19 cellular contexts compared by ENCODE assay signal in the genomic region with DNA sequence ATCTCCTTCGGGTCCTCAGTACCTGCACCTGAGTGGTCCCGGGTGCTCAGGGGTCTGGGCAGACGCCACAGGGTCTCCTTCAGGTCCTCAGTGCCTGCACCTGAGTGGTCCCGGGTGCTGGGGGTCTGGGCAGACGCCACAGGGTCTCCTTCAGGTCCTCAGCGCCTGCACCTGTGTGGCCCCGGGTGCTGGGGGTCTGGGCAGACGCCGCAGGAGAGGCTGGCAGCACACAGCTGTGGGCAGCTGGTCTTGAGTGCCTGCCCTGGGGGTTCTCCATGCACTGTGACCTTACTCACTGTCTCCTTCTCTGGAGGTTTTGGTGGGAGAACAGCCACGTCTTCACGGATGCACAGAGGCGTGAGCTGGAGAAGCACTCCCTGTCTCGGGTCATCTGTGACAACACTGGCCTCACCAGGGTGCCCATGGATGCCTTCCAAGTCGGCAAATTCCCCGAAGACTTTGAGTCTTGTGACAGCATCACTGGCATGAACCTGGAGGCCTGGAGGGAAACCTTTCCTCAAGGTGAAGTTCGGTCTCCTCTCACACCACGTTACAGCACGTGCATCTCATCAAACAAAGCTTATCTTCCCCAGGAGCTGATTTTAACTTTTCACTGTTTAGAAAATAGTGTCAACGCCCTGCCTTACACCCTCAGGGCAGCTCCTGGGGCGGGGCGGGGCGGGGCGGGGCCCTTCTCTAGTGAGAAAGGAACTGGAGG.
DNase-seq lines count a peak whose midpoint lies in the region; ATAC-seq and TF ChIP-seq lines count a peak whose summit lies in the region.
"Had no signal": no experiment of that assay in that cellular context is flagged by ENCODE, and none has a peak within 500 bp of the region (broad histone marks: within the 10 kb centered on the region; RNA-seq: fewer than 3 reads in every experiment).

No MANE protein-coding gene starts in this region.

- H3K9me3 Mint-ChIP-seq in stimulated activated effector memory CD8-positive, alpha-beta T cell treated with anti-CD3 and anti-CD28 coated beads, Interleukin-12 subunit alpha, Interleukin-12 subunit beta, amount 100 ng/mL, for 72 hours, result no peaks in the 10 kb centered on the region

- H3K4me3 ChIP-seq in RWPE2 (ENCODE audit: severe bottlenecking) (no peak overlapping the region), mucosa of descending colon (no peak overlapping the region)
- H3K4me3 ChIP-seq: HAP-1, K562, SJSA1 had no signal

- H3K36me3 ChIP-seq in RWPE2 (ENCODE audit: low read depth), result no peaks in the 10 kb centered on the region
- no peaks in the 10 kb centered on the region for H3K36me3 ChIP-seq in mucosa of descending colon (ENCODE audit: low read depth)
- H3K36me3 ChIP-seq: HAP-1, SJSA1 had no signal

- no peak overlapping the region for H3K4me3 Mint-ChIP-seq in stimulated activated effector memory CD8-positive, alpha-beta T cell treated with anti-CD3 and anti-CD28 coated beads, Interleukin-12 subunit alpha, Interleukin-12 subunit beta, amount 100 ng/mL, for 72 hours
- H3K4me3 Mint-ChIP-seq: B cell; CD4-positive, CD25-positive, alpha-beta regulatory T cell had no signal

- no peaks in the 10 kb centered on the region for H3K36me3 Mint-ChIP-seq in stimulated activated effector memory CD8-positive, alpha-beta T cell treated with anti-CD3 and anti-CD28 coated beads, Interleukin-12 subunit alpha, Interleukin-12 subunit beta, amount 100 ng/mL, for 72 hours
- H3K36me3 Mint-ChIP-seq: CD4-positive, CD25-positive, alpha-beta regulatory T cell had no signal

- H3K27ac ChIP-seq in RWPE2 (ENCODE audit: poor library complexity, severe bottlenecking), result no peak overlapping the region
- H3K27ac ChIP-seq: RWPE1, SJSA1 had no signal

- intact Hi-C loops in mucosa of descending colon (cut with DNase I, micrococcal nuclease), result no loop called here

- H3K4me1 ChIP-seq in RWPE2 (ENCODE audit: insufficient read depth, poor library complexity, severe bottlenecking) (no peaks in the 10 kb centered on the region), mucosa of descending colon (ENCODE audit: low read depth) (no peaks in the 10 kb centered on the region)
- H3K4me1 ChIP-seq: HAP-1, SJSA1 had no signal

- TF ChIP-seq CTCF in RWPE2 (IDR thresholded peaks at IDR 0.05; ENCODE audit: poor library complexity, severe bottlenecking), result no peak
- no peak for TF ChIP-seq CTCF in mucosa of descending colon (IDR thresholded peaks at IDR 0.05)

- no peak for TF ChIP-seq POLR2A in erythroblast (IDR thresholded peaks at IDR 0.05; ENCODE audit: low read length)

- no peaks in the 10 kb centered on the region for H3K27me3 ChIP-seq in RWPE2 (ENCODE audit: insufficient read depth, poor library complexity, severe bottlenecking)

- ATAC-seq in RWPE2 (ENCODE audit: low read depth) (no peak), mucosa of descending colon (peak; percentile 9), GM18498 (IDR thresholded peaks at IDR 0.05; ENCODE audit: unreplicated experiment) (no peak), GM21447 (IDR thresholded peaks at IDR 0.05; ENCODE audit: unreplicated experiment) (no peak)
- peak; percentile 2 for ATAC-seq in stimulated activated effector memory CD8-positive, alpha-beta T cell treated with anti-CD3 and anti-CD28 coated beads, Interleukin-12 subunit alpha, Interleukin-12 subunit beta, amount 100 ng/mL, for 72 hours
- ATAC-seq: K562 had no signal

- H3K27ac Mint-ChIP-seq in stimulated activated effector memory CD8-positive, alpha-beta T cell treated with anti-CD3 and anti-CD28 coated beads, Interleukin-12 subunit alpha, Interleukin-12 subunit beta, amount 100 ng/mL, for 72 hours, result no peak overlapping the region
- H3K27ac Mint-ChIP-seq: B cell; CD4-positive, CD25-positive, alpha-beta regulatory T cell had no signal

- H3K4me1 Mint-ChIP-seq in stimulated activated effector memory CD8-positive, alpha-beta T cell treated with anti-CD3 and anti-CD28 coated beads, Interleukin-12 subunit alpha, Interleukin-12 subunit beta, amount 100 ng/mL, for 72 hours, result no peaks in the 10 kb centered on the region
- H3K4me1 Mint-ChIP-seq: B cell; CD4-positive, CD25-positive, alpha-beta regulatory T cell had no signal

- no peaks in the 10 kb centered on the region for H3K9me3 ChIP-seq in RWPE2 (ENCODE audit: severe bottlenecking)
- no peaks in the 10 kb centered on the region for H3K9me3 ChIP-seq in mucosa of descending colon
- H3K9me3 ChIP-seq: HAP-1, SJSA1 had no signal

- peak in 65 of 76 experiments; percentile 11 to 83 (median 54) for DNase-seq in HUDEP-2 (lab: John Stamatoyannopoulos, UW; ENCODE audit: unreplicated experiment in 76 of 76)
- DNase-seq in RWPE2 (ENCODE audit: low spot score), result peak; percentile 26
- DNase-seq in mucosa of descending colon, result no peak
- DNase-seq in stimulated activated effector memory CD8-positive, alpha-beta T cell treated with anti-CD3 and anti-CD28 coated beads, Interleukin-12 subunit alpha, Interleukin-12 subunit beta, amount 100 ng/mL, for 72 hours (ENCODE audit: low spot score in 2 of 2), result no peak
- no peak for DNase-seq in erythroblast (lab: John Stamatoyannopoulos, UW)
- DNase-seq: CD4-positive, CD25-positive, alpha-beta regulatory T cell; DMS53; NCI-H1048; NCI-H1436 treated with DMSO at 0.1 percent for 48 hours; NCI-H2029 treated with DMSO at 0.1 percent for 48 hours; NCI-H2171 treated with DMSO at 0.1 percent for 48 hours; NCI-H446 treated with DMSO at 0.1 percent for 48 hours had no signal

Comparison
In these comparisons a context has a peak if more than half of its experiments do, and no peak if none do; other contexts are left out.
1. DNase-seq: peak in HUDEP-2 (65 of 76) and RWPE2 (single experiment); none in mucosa of descending colon (0 of 3), stimulated activated effector memory CD8-positive, alpha-beta T cell treated with anti-CD3 and anti-CD28 coated beads, Interleukin-12 subunit alpha, Interleukin-12 subunit beta, amount 100 ng/mL, for 72 hours (0 of 2) and erythroblast (0 of 2).
2. ATAC-seq: peak in mucosa of descending colon (single experiment) and stimulated activated effector memory CD8-positive, alpha-beta T cell treated with anti-CD3 and anti-CD28 coated beads, Interleukin-12 subunit alpha, Interleukin-12 subunit beta, amount 100 ng/mL, for 72 hours (single experiment); none in RWPE2 (single experiment), GM18498 (single experiment) and GM21447 (single experiment).